1 cellular context compared by ENCODE assay signal in genomic region chr1:23796466-23797271, GRCh38.
TF ChIP-seq lines count a peak whose summit lies in the region.

No MANE protein-coding gene starts in this region.

TF ChIP-seq in A549, 52 proteins besides CTCF, POLR2A, EP300 and RAD21:
- no peak for TF ChIP-seq ZSCAN20 (CRISPR knock-in tag; IDR thresholded peaks at IDR 0.05)
TF ChIP-seq in A549: peak in this region for 0.
